Comparison of ENCODE assay signal across 8 cellular contexts in genomic region chr16:77211880-77212735, GRCh38. TPM values are rescaled to one million over a fixed set of nuclear protein-coding genes. Genes with fewer than 3 reads are reported as not detected.
DNase-seq lines count a peak whose midpoint lies in the region; ATAC-seq and TF ChIP-seq lines count a peak whose summit lies in the region.

No MANE protein-coding gene starts in this region.

- peak; percentile 59 for ATAC-seq in GM19467 (IDR thresholded peaks at IDR 0.05; ENCODE audit: unreplicated experiment)
- peak; percentile 80 to 83 for ATAC-seq in activated T-cell treated with anti-CD3 and anti-CD28 coated beads, Interleukin-2, amount 50 U/mL, for 72 hours (replicated peaks in 1 of 2)

- no peaks in the 10 kb centered on the region for H3K79me2 ChIP-seq in OCI-LY1 (ENCODE audit: insufficient read depth, low read length)

- no peaks in the 10 kb centered on the region for H3K36me3 ChIP-seq in OCI-LY1 (ENCODE audit: insufficient read depth, low read length)
- H3K36me3 ChIP-seq in uterus = no peaks in the 10 kb centered on the region

- no peaks in the 10 kb centered on the region for H3K36me3 Mint-ChIP-seq in activated T-cell treated with anti-CD3 and anti-CD28 coated beads, Interleukin-2, amount 50 U/mL, for 72 hours (ENCODE audit: insufficient read depth in 2 of 2)
- H3K36me3 Mint-ChIP-seq in progenitor cell of endocrine pancreas (ENCODE audit: insufficient read depth) = no peaks in the 10 kb centered on the region

- peaks cover 5% of the 10 kb centered on the region for H3K4me1 ChIP-seq in OCI-LY1 (ENCODE audit: insufficient read depth, low read length, severe bottlenecking)
- no peaks in the 10 kb centered on the region for H3K4me1 ChIP-seq in uterus

- no peaks in the 10 kb centered on the region for H3K9me3 Mint-ChIP-seq in activated T-cell treated with anti-CD3 and anti-CD28 coated beads, Interleukin-2, amount 50 U/mL, for 72 hours
- H3K9me3 Mint-ChIP-seq in progenitor cell of endocrine pancreas (ENCODE audit: low read depth) = no peaks in the 10 kb centered on the region

- no peaks in the 10 kb centered on the region for H3K27me3 Mint-ChIP-seq in activated T-cell treated with anti-CD3 and anti-CD28 coated beads, Interleukin-2, amount 50 U/mL, for 72 hours (ENCODE audit: low read depth)
- H3K27me3 Mint-ChIP-seq in progenitor cell of endocrine pancreas = peaks cover 4% of the 10 kb centered on the region

- H3K9me3 ChIP-seq in OCI-LY1 (ENCODE audit: low read length) (no peaks in the 10 kb centered on the region), uterus (no peaks in the 10 kb centered on the region)

- no peak overlapping the region for H2AFZ ChIP-seq in OCI-LY1 (ENCODE audit: low read length)

- H4K20me1 ChIP-seq in OCI-LY1 (ENCODE audit: insufficient read depth, low read length) = no peaks in the 10 kb centered on the region

- H3K27me3 ChIP-seq in HL-60 (ENCODE audit: insufficient read depth, poor library complexity, severe bottlenecking) (peaks cover 16% of the 10 kb centered on the region), OCI-LY1 (ENCODE audit: insufficient read depth, low read length) (no peaks in the 10 kb centered on the region), uterus (no peaks in the 10 kb centered on the region)

- H3K9ac ChIP-seq in OCI-LY1 (ENCODE audit: low read length) = peak overlapping the region; percentile 88

- peak; percentile 93 for DNase-seq in COLO668 (lab: John Stamatoyannopoulos, UW; ENCODE audit: unreplicated experiment)
- peak in 1 of 2 experiments; percentile 12 for DNase-seq in HL-60 (ENCODE audit: low read depth in 1 of 2, low spot score in 1 of 2)
- DNase-seq in activated T-cell treated with anti-CD3 and anti-CD28 coated beads, Interleukin-2, amount 50 U/mL, for 72 hours = peak; percentile 80 to 87
- DNase-seq in foreskin fibroblast = peak in 1 of 2 donors; percentile 46
- DNase-seq in progenitor cell of endocrine pancreas (ENCODE audit: low spot score, unreplicated experiment) = peak; percentile 58
- DNase-seq in uterus = peak; percentile 52 to 63

- H3K4me3 Mint-ChIP-seq in activated T-cell treated with anti-CD3 and anti-CD28 coated beads, Interleukin-2, amount 50 U/mL, for 72 hours = peak overlapping the region; percentile 78 to 84
- peak overlapping the region; percentile 85 for H3K4me3 Mint-ChIP-seq in progenitor cell of endocrine pancreas (ENCODE audit: low read depth)

- H3F3A ChIP-seq in OCI-LY1 (ENCODE audit: insufficient read depth, low read length) = no peaks in the 10 kb centered on the region

- no peak for TF ChIP-seq CTCF in HL-60 (IDR thresholded peaks at IDR 0.05; ENCODE audit: insufficient read depth, low read length)
- no peak for TF ChIP-seq CTCF in OCI-LY1 (IDR thresholded peaks at IDR 0.05; ENCODE audit: low read length)
- no peak for TF ChIP-seq CTCF in foreskin fibroblast (IDR thresholded peaks at IDR 0.05; ENCODE audit: low read depth, low read length)
- TF ChIP-seq CTCF in progenitor cell of endocrine pancreas (IDR thresholded peaks at IDR 0.05; ENCODE audit: unreplicated experiment) = no peak
- TF ChIP-seq CTCF in uterus (IDR thresholded peaks at IDR 0.05) = peak in 1 of 4 experiments; percentile 28

- intact Hi-C loops in uterus (cut with DNase I; ENCODE audit: low total_unique reads) = no loop called here

- no peak overlapping the region for H3K27ac Mint-ChIP-seq in activated T-cell treated with anti-CD3 and anti-CD28 coated beads, Interleukin-2, amount 50 U/mL, for 72 hours
- H3K27ac Mint-ChIP-seq in progenitor cell of endocrine pancreas = peak overlapping the region; percentile 85

- H3K9me2 ChIP-seq in OCI-LY1 (ENCODE audit: low read depth, low read length) = no peaks in the 10 kb centered on the region

- H3K27ac ChIP-seq in HL-60 (replicated peaks) = no peak overlapping the region
- H3K27ac ChIP-seq in OCI-LY1 (ENCODE audit: low read depth, low read length, poor library complexity, severe bottlenecking) = peak overlapping the region; percentile 19
- H3K27ac ChIP-seq in uterus = peak overlapping the region; percentile 57 to 87

- peak in 1 of 2 donors; percentile 43 for TF ChIP-seq POLR2A in uterus (IDR thresholded peaks at IDR 0.05)

- H3K4me3 ChIP-seq in HL-60 (replicated peaks; ENCODE audit: insufficient read depth, low read length) (peak overlapping the region; percentile 25), OCI-LY1 (ENCODE audit: low read depth, low read length, poor library complexity, severe bottlenecking) (peak overlapping the region; percentile 86), foreskin fibroblast (ENCODE audit: low read depth in 1 of 2, low read length in 2 of 2) (peak overlapping the region; percentile 34 to 56), uterus (peak overlapping the region; percentile 54 to 60)

- H3K4me1 Mint-ChIP-seq in activated T-cell treated with anti-CD3 and anti-CD28 coated beads, Interleukin-2, amount 50 U/mL, for 72 hours (ENCODE audit: low read depth) = peaks cover 15% of the 10 kb centered on the region
- peaks cover 10% of the 10 kb centered on the region for H3K4me1 Mint-ChIP-seq in progenitor cell of endocrine pancreas (ENCODE audit: low read depth)

- peak overlapping the region; percentile 70 for H3K4me2 ChIP-seq in OCI-LY1 (ENCODE audit: low read length)

RNA-seq across cellular contexts. Expression of gene SYCE1L, which starts 12.9 kb away (rescaled TPM):
- total RNA-seq in activated T-cell treated with anti-CD3 and anti-CD28 coated beads, Interleukin-2, amount 50 U/mL, for 72 hours = 1 to 10 TPM; 2.9 to 4.3 TPM
- total RNA-seq in progenitor cell of endocrine pancreas (25.6 and 27.2 TPM in 2 replicates), uterus (10 to 100 TPM in 1 of 4 donors, under 1 TPM in 1, not detected in 2; 0.48 to 11.4 TPM)

RNA-seq across cellular contexts. Expression of gene MON1B, which starts 21.1 kb away (rescaled TPM):
- total RNA-seq in activated T-cell treated with anti-CD3 and anti-CD28 coated beads, Interleukin-2, amount 50 U/mL, for 72 hours = 10 to 100 TPM; 72.1 to 79.9 TPM
- total RNA-seq in progenitor cell of endocrine pancreas (55.0 and 55.4 TPM in 2 replicates), uterus (10 to 100 TPM in 2 of 4 donors, 1 to 10 TPM in 2; 1.3 to 35.8 (median 20.2) TPM)

Comparison
In these comparisons a context has a peak if more than half of its experiments do, and no peak if none do; other contexts are left out.
1. H3K4me3 ChIP-seq: peak in every context shown above with its lines; median percentile 86 in OCI-LY1; 57 in uterus; 45 in foreskin fibroblast; 25 in HL-60.